In genomic region chr22:20305230-20305893, GRCh38 we compare ENCODE assay signal across 1 cellular context.
TF ChIP-seq lines count a peak whose summit lies in the region.

No MANE protein-coding gene starts in this region.

TF ChIP-seq in K562, 482 proteins besides CTCF, POLR2A, EP300 and RAD21:
- TF ChIP-seq E2F1 (CRISPR knock-in tag; IDR thresholded peaks at IDR 0.05) = 0 out of 2 replicates have a peak, but pooled peaks have one; percentile 25
- 0 out of 2 replicates have a peak, but pooled peaks have one; percentile 4 for TF ChIP-seq ATF2 (CRISPR knock-in tag; IDR thresholded peaks at IDR 0.05)
- peak; percentile 29 for TF ChIP-seq RBBP5 (IDR thresholded peaks at IDR 0.05; ENCODE audit: borderline replicate concordance, insufficient read depth, low read length, poor library complexity, severe bottlenecking)
- 0 out of 4 replicates have a peak, but pooled peaks of 1 of the 2 experiments have one; percentile 16 for TF ChIP-seq UBTF (IDR thresholded peaks at IDR 0.05; ENCODE audit: borderline replicate concordance in 1 of 2, low read depth in 2 of 2, low read length in 2 of 2)
